23 cellular contexts compared by ENCODE assay signal in the genomic region with DNA sequence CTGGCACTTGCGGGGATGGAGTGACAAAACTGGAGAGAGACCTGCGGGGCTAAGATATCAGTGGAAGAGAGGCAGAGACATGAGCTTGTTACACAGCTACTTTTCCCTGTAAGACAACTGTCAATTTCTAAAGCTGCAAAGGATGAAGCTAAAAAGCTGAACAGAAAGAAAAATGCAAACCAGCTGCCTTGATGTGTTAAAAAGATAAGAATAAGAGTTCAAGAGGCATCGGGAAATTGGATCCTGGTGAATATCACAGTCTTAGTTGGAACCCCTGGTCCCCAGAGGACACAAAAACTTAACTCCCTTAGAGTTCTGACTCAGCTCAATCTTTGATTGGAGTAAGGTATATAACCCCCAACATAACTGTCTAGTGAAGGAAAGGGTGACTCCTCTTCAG.
"Had no signal": no experiment of that assay in that cellular context is flagged by ENCODE, and none has a peak within 500 bp of the region (broad histone marks: within the 10 kb centered on the region; RNA-seq: fewer than 3 reads in every experiment).

No MANE protein-coding gene starts in this region.

- H3K9me3 ChIP-seq: adrenal gland had no signal

- H3K27me3 ChIP-seq: adrenal gland had no signal

- H3K27ac ChIP-seq: adrenal gland had no signal

- ATAC-seq: activated T-cell treated with anti-CD3 and anti-CD28 coated beads, Interleukin-2, amount 50 U/mL, for 72 hours; Panc1; Right ventricle myocardium inferior; WTC11 had no signal

- DNase-seq: activated CD4-positive, alpha-beta memory T cell treated with anti-CD3 and anti-CD28 coated beads, Interleukin-2, amount 10 ng/mL, durations not matched to agents 7 days and 5 days; activated CD4-positive, alpha-beta T cell treated with anti-CD3 and anti-CD28 coated beads for 1 hour; activated CD4-positive, alpha-beta T cell treated with anti-CD3 and anti-CD28 coated beads, Interleukin-2, amount 50 U/mL, for 1 hour; activated gamma-delta T cell treated with Interleukin-2 at 50 U/mL for 16 hours; activated naive CD4-positive, alpha-beta T cell treated with anti-CD3 and anti-CD28 coated beads, Interleukin-2, amount 10 ng/mL, durations not matched to agents 7 days and 5 days; activated naive CD8-positive, alpha-beta T cell treated with anti-CD3 and anti-CD28 coated beads for 36 hours; activated T-cell treated with anti-CD3 and anti-CD28 coated beads, Interleukin-2, amount 50 U/mL, for 72 hours; adrenal gland; anterior cingulate cortex; cerebellar nuclear complex; Kasumi-1; NCI-H1048; NCI-H146; NCI-H187 treated with DMSO at 0.1 percent for 48 hours; NCI-H2081 treated with DMSO at 0.1 percent for 48 hours; NCI-H226; NCI-H526; NCI-H82; OCI-M1; RPMI8226 had no signal

- H3K4me1 ChIP-seq: adrenal gland had no signal

- H3K4me3 ChIP-seq: adrenal gland had no signal
